8 cellular contexts compared by ENCODE assay signal in genomic region chr19:41934849-41935374, GRCh38. TPM values are rescaled to one million over a fixed set of nuclear protein-coding genes. Genes with fewer than 3 reads are reported as not detected.
DNase-seq lines count a peak whose midpoint lies in the region; ATAC-seq and TF ChIP-seq lines count a peak whose summit lies in the region.

No MANE protein-coding gene starts in this region.

- TF ChIP-seq EP300 in transverse colon (IDR thresholded peaks at IDR 0.05; ENCODE audit: low read depth) = no peak

- peak; percentile 61 for DNase-seq in Caki2 (ENCODE audit: low read depth)
- DNase-seq in Panc1 (ENCODE audit: low read depth, low spot score) = peak; percentile 30
- peak; percentile 81 for DNase-seq in activated T-cell treated with anti-CD3 and anti-CD28 coated beads, Interleukin-2, amount 50 U/mL, for 4 hours
- peak; percentile 50 for DNase-seq in fibroblast of peridontal ligament (ENCODE audit: extremely low read depth)
- peak; percentile 79 for DNase-seq in transverse colon

- TF ChIP-seq CTCF in Panc1 (IDR thresholded peaks at IDR 0.05) = peak; percentile 91
- peak; percentile 72 for TF ChIP-seq CTCF in neutrophil (IDR thresholded peaks at IDR 0.05)
- TF ChIP-seq CTCF in transverse colon (IDR thresholded peaks at IDR 0.05) = peak; percentile 73 to 93 (median 87)

- H3K4me3 Mint-ChIP-seq in activated T-cell treated with anti-CD3 and anti-CD28 coated beads, Interleukin-2, amount 50 U/mL, for 4 hours = peak overlapping the region; percentile 31

- no peaks in the 10 kb centered on the region for H3K36me3 Mint-ChIP-seq in activated T-cell treated with anti-CD3 and anti-CD28 coated beads, Interleukin-2, amount 50 U/mL, for 4 hours (ENCODE audit: insufficient read depth)

- H3K4me1 ChIP-seq in Panc1 (ENCODE audit: control insufficient read depth, insufficient read depth, low read length) = no peaks in the 10 kb centered on the region
- H3K4me1 ChIP-seq in neutrophil (ENCODE audit: control insufficient read depth in 1 of 2, insufficient read depth in 1 of 2, low read depth in 1 of 2, low read length in 1 of 2) = peaks cover 0 to 3% of the 10 kb centered on the region in 2 experiments
- peaks cover 0 to 16% (median 7%) of the 10 kb centered on the region in 4 donors for H3K4me1 ChIP-seq in transverse colon

- WGBS in transverse colon (ENCODE audit: low coverage in 1 of 2), 2 donors = 32% methylated on average over 7 of the region's 7 CpGs; no CpG with 5 or more reads in 1 of the 2 donors

- H3K4me3 ChIP-seq in Panc1 (ENCODE audit: low read depth in 2 of 2, low read length in 2 of 2) (no peak overlapping the region), neutrophil (ENCODE audit: low read depth in 1 of 2, low read length in 1 of 2) (no peak overlapping the region), transverse colon (no peak overlapping the region)

- intact Hi-C loops in Panc1 (cut with micrococcal nuclease; ENCODE audit: unreplicated experiment) (loop anchor here (10.0 kb wide), 1 partner anchor 50 kb away; the partner anchor contains the start of gene ARHGEF1), transverse colon (cut with DNase I; ENCODE audit: low total_unique reads) (no loop called here)

- no peak overlapping the region for H3K27ac ChIP-seq in Panc1 (ENCODE audit: low read length)
- H3K27ac ChIP-seq in neutrophil = no peak overlapping the region
- H3K27ac ChIP-seq in transverse colon = no peak overlapping the region

- POLR2A ChIA-PET in Panc1 (lab: Charles Lee) = no interaction called here

- no TSS peak for BruUV-seq in Panc1 (replicated peaks; lab: Mats Ljungman, UMichigan)

- TF ChIP-seq POLR2A in transverse colon (IDR thresholded peaks at IDR 0.05) = no peak

- H3K36me3 ChIP-seq in Panc1 (ENCODE audit: control insufficient read depth, insufficient read depth, low read length) (no peaks in the 10 kb centered on the region), neutrophil (no peaks in the 10 kb centered on the region), transverse colon (no peaks in the 10 kb centered on the region)

- H3K27me3 ChIP-seq in Panc1 (ENCODE audit: control insufficient read depth, insufficient read depth, low read length) (no peaks in the 10 kb centered on the region; the same call in 1 of the 2 replicates), neutrophil (peaks cover 98% of the 10 kb centered on the region), transverse colon (peaks cover 63% of the 10 kb centered on the region)

- H3K27me3 Mint-ChIP-seq in activated T-cell treated with anti-CD3 and anti-CD28 coated beads, Interleukin-2, amount 50 U/mL, for 4 hours (ENCODE audit: low read depth) = peaks cover 4% of the 10 kb centered on the region

- ATAC-seq in HG03520 (IDR thresholded peaks at IDR 0.05; ENCODE audit: unreplicated experiment) (peak; percentile 68), Panc1 (peak; percentile 84), GM19452 (IDR thresholded peaks at IDR 0.05; ENCODE audit: unreplicated experiment) (no peak)
- peak; percentile 64 to 65 for ATAC-seq in activated T-cell treated with anti-CD3 and anti-CD28 coated beads, Interleukin-2, amount 50 U/mL, for 4 hours

- in situ Hi-C loops in Caki2 (cut with HindIII; ENCODE audit: low pct_unique_long_range_greater_than_20kb, low sequenced_read_pairs) = no loop called here
- in situ Hi-C loops in Panc1 (cut with HindIII; ENCODE audit: low pct_unique_long_range_greater_than_20kb, low sequenced_read_pairs) = no loop called here
- in situ Hi-C loops in transverse colon (cut with MboI; ENCODE audit: low pct_ligation_motif_present in 1 of 4, low pct_unique_long_range_greater_than_20kb in 1 of 4, low sequenced_read_pairs in 3 of 4) = no loop called here

- no peaks in the 10 kb centered on the region for H3K9me3 ChIP-seq in Panc1 (ENCODE audit: control insufficient read depth, insufficient read depth, low read depth, low read length)
- no peaks in the 10 kb centered on the region for H3K9me3 ChIP-seq in neutrophil
- H3K9me3 ChIP-seq in transverse colon = no peaks in the 10 kb centered on the region

- CTCF ChIA-PET in Panc1 (lab: Charles Lee) = interaction anchor here (0.6 kb wide), 3 partner anchors 29 to 100 kb away, joined by 3 to 5 read pairs (median 5); no protein-coding TSS in a partner anchor

- no peaks in the 10 kb centered on the region for H3K9me3 Mint-ChIP-seq in activated T-cell treated with anti-CD3 and anti-CD28 coated beads, Interleukin-2, amount 50 U/mL, for 4 hours

- peaks cover 52% of the 10 kb centered on the region for H3K4me1 Mint-ChIP-seq in activated T-cell treated with anti-CD3 and anti-CD28 coated beads, Interleukin-2, amount 50 U/mL, for 4 hours (ENCODE audit: low read depth)

RNA-seq across cellular contexts. Expression of gene ERFL, which starts 6.7 kb away (rescaled TPM):
- 0.37 TPM in 1 of 2 replicates, not detected in the other for total RNA-seq in Caki2 (2014; rRNA removed; shearing (Covaris generic); ENCODE audit: low replicate concordance)
- total RNA-seq in Panc1 (2021; ENCODE audit: unreplicated experiment) (0.18 TPM), transverse colon (1 to 10 TPM in 2 of 4 donors, under 1 TPM in 2; 0.27 to 1.9 (median 0.95) TPM)
- polyA plus RNA-seq in Panc1 (2012; ENCODE audit: insufficient read length) = 0.15 TPM
- 1 to 10 TPM in 2 of 3 donors, under 1 TPM in 1; 0.83 to 2.0 (median 1.5) TPM for total RNA-seq in activated T-cell treated with anti-CD3 and anti-CD28 coated beads, Interleukin-2, amount 50 U/mL, for 4 hours

RNA-seq across cellular contexts. Expression of gene RABAC1, which starts 24.2 kb away (rescaled TPM):
- total RNA-seq in Caki2 (2014; rRNA removed; shearing (Covaris generic); ENCODE audit: low replicate concordance) = 287 and 288 TPM in 2 replicates
- total RNA-seq in Panc1 (2021; ENCODE audit: unreplicated experiment) (69.1 TPM), transverse colon (100 to 1,000 TPM in 3 of 4 donors, 10 to 100 TPM in 1; 75.6 to 235 (median 165) TPM)
- 192 TPM for polyA plus RNA-seq in Panc1 (2012; ENCODE audit: insufficient read length)
- 10 to 100 TPM; 63.1 to 82.1 (median 70.4) TPM for total RNA-seq in activated T-cell treated with anti-CD3 and anti-CD28 coated beads, Interleukin-2, amount 50 U/mL, for 4 hours

RNA-seq across cellular contexts. Expression of gene ARHGEF1, which starts 51.9 kb away (rescaled TPM):
- total RNA-seq in Caki2 (2014; rRNA removed; shearing (Covaris generic); ENCODE audit: low replicate concordance) = 43.6 and 48.7 TPM in 2 replicates
- total RNA-seq in Panc1 (2021; ENCODE audit: unreplicated experiment) = 69.5 TPM
- 106 TPM for polyA plus RNA-seq in Panc1 (2012; ENCODE audit: insufficient read length)
- total RNA-seq in activated T-cell treated with anti-CD3 and anti-CD28 coated beads, Interleukin-2, amount 50 U/mL, for 4 hours = 100 to 1,000 TPM; 286 to 314 (median 301) TPM
- total RNA-seq in transverse colon = 100 to 1,000 TPM in 2 of 4 donors, 10 to 100 TPM in 2; 64.3 to 215 (median 113) TPM

RNA-seq across cellular contexts. Expression of gene CD79A, which starts 57.8 kb away (rescaled TPM):
- total RNA-seq in Caki2 (2014; rRNA removed; shearing (Covaris generic); ENCODE audit: low replicate concordance) = not detected in 2 replicates
- 0.59 TPM for total RNA-seq in Panc1 (2021; ENCODE audit: unreplicated experiment)
- polyA plus RNA-seq in Panc1 (2012; ENCODE audit: insufficient read length) = 0.74 TPM
- 1 to 10 TPM; 2.2 to 7.8 (median 2.7) TPM for total RNA-seq in activated T-cell treated with anti-CD3 and anti-CD28 coated beads, Interleukin-2, amount 50 U/mL, for 4 hours
- total RNA-seq in transverse colon = 10 to 100 TPM in 1 of 4 donors, 1 to 10 TPM in 2, not detected in 1; 2.3 to 33.0 (median 8.2) TPM

RNA-seq across cellular contexts. Expression of gene ATP1A3, which starts 59.1 kb away (rescaled TPM):
- total RNA-seq in Caki2 (2014; rRNA removed; shearing (Covaris generic); ENCODE audit: low replicate concordance) = 2.3 TPM in 1 of 2 replicates, not detected in the other
- total RNA-seq in Panc1 (2021; ENCODE audit: unreplicated experiment) = 4.9 TPM
- polyA plus RNA-seq in Panc1 (2012; ENCODE audit: insufficient read length) = 4.0 TPM
- 1 to 10 TPM; 2.8 to 4.9 (median 3.7) TPM for total RNA-seq in activated T-cell treated with anti-CD3 and anti-CD28 coated beads, Interleukin-2, amount 50 U/mL, for 4 hours
- total RNA-seq in transverse colon = 1 to 10 TPM in 2 of 4 donors, under 1 TPM in 1, not detected in 1; 0.20 to 1.1 (median 1.1) TPM

Comparison
In these comparisons a context has a peak if more than half of its experiments do, and no peak if none do; other contexts are left out.
1. DNase-seq: peak in every context shown above with its lines; median percentile 81 in activated T-cell treated with anti-CD3 and anti-CD28 coated beads, Interleukin-2, amount 50 U/mL, for 4 hours; 79 in transverse colon; 61 in Caki2; 50 in fibroblast of peridontal ligament; 30 in Panc1.